ENCODE assay signal across 8 cellular contexts in genomic region chr19:42283248-42284065, GRCh38. TPM values are rescaled to one million over a fixed set of nuclear protein-coding genes. Genes with fewer than 3 reads are reported as not detected.
DNase-seq lines count a peak whose midpoint lies in the region; ATAC-seq and TF ChIP-seq lines count a peak whose summit lies in the region.

No MANE protein-coding gene starts in this region.

- H3K4me3 ChIP-seq in iPS-20b (ENCODE audit: low read length) (peak overlapping the region; percentile 70), skeletal muscle tissue (ENCODE audit: low read length in 3 of 3) (peak overlapping the region; percentile 70 to 82 (median 81))

- H3K36me3 Mint-ChIP-seq in MCF 10A (ENCODE audit: insufficient read depth, unreplicated experiment) = peaks cover 14% of the 10 kb centered on the region

- H3K27me3 Mint-ChIP-seq in MCF 10A (ENCODE audit: insufficient read depth, unreplicated experiment) = no peaks in the 10 kb centered on the region

- CTCF ChIA-PET in MCF 10A (lab: Yijun Ruan, JAX) = interaction anchor here (0.7 to 7.2 kb wide), 4 partner anchors 13 to 157 kb away, joined by 3 to 145 read pairs (median 10); partner anchors contain the start of gene GSK3A

- H3K27ac ChIP-seq in iPS-20b (ENCODE audit: low read length) = peak overlapping the region; percentile 46
- H3K27ac ChIP-seq in skeletal muscle tissue (ENCODE audit: low read depth, low read length) = peak overlapping the region; percentile 90

- H3K4me1 ChIP-seq in iPS-20b (ENCODE audit: insufficient read depth, low read length) (peaks cover 24% of the 10 kb centered on the region), skeletal muscle tissue (ENCODE audit: control insufficient read depth in 3 of 3, insufficient read depth in 3 of 3, low read length in 3 of 3) (peaks cover 55 to 62% (median 62%) of the 10 kb centered on the region in 3 donors)

- H3K9me3 ChIP-seq in iPS-20b (ENCODE audit: insufficient read depth, low read depth, low read length) (no peaks in the 10 kb centered on the region), skeletal muscle tissue (ENCODE audit: control insufficient read depth in 3 of 3, low read length in 3 of 3) (no peaks in the 10 kb centered on the region)

- no peak overlapping the region for H3K4me3 Mint-ChIP-seq in MCF 10A (ENCODE audit: unreplicated experiment)

- no peak overlapping the region for H3K27ac Mint-ChIP-seq in MCF 10A (ENCODE audit: low read depth, unreplicated experiment)

- H3K9me3 Mint-ChIP-seq in MCF 10A (ENCODE audit: unreplicated experiment) = no peaks in the 10 kb centered on the region

- ATAC-seq in GM18519 (IDR thresholded peaks at IDR 0.05; ENCODE audit: low FRiP score, unreplicated experiment) = peak; percentile 32
- peak; percentile 42 for ATAC-seq in HG03039 (IDR thresholded peaks at IDR 0.05; ENCODE audit: unreplicated experiment)

- POLR2A ChIA-PET in MCF 10A (lab: Yijun Ruan, JAX) = interaction anchor here (0.7 to 7.5 kb wide), 6 partner anchors 13 to 40 kb away, joined by 3 to 158 read pairs (median 8); partner anchors contain the start of genes CIC and GSK3A

- no peak for TF ChIP-seq CTCF in MCF 10A (IDR thresholded peaks at IDR 0.05; ENCODE audit: unreplicated experiment)

- H3K36me3 ChIP-seq in iPS-20b (ENCODE audit: insufficient read depth, low read depth, low read length) (peaks cover 15% of the 10 kb centered on the region), skeletal muscle tissue (ENCODE audit: control insufficient read depth in 3 of 3, insufficient read depth in 3 of 3, low read length in 3 of 3) (peaks cover 11 to 15% (median 14%) of the 10 kb centered on the region in 3 donors)

- H3K27me3 ChIP-seq in iPS-20b (ENCODE audit: insufficient read depth, low read length) (no peaks in the 10 kb centered on the region), skeletal muscle tissue (ENCODE audit: control insufficient read depth in 3 of 3, insufficient read depth in 3 of 3, low read length in 3 of 3) (no peaks in the 10 kb centered on the region)

- intact Hi-C loops in MCF 10A (cut with micrococcal nuclease) = loop anchor here (1.0 kb wide), 2 partner anchors 15 to 37 kb away; no protein-coding TSS in a partner anchor

- H3K9ac ChIP-seq in iPS-20b (ENCODE audit: low read depth, low read length) = peak overlapping the region; percentile 65; the same call in 1 of the 2 replicates
- H3K9ac ChIP-seq in skeletal muscle tissue (ENCODE audit: low read depth in 1 of 3, low read length in 3 of 3) = peak overlapping the region; percentile 70 to 85 (median 78)

- DNase-seq in 8988T = peak; percentile 98
- peak; percentile 94 to 96 for DNase-seq in NCI-H2081 (lab: John Stamatoyannopoulos, UW)
- peak; percentile 96 for DNase-seq in UCSD-AML1 (lab: John Stamatoyannopoulos, UW; ENCODE audit: unreplicated experiment)
- peak; percentile 96 for DNase-seq in MCF 10A (ENCODE audit: unreplicated experiment)

- peaks cover 26% of the 10 kb centered on the region for H3K4me1 Mint-ChIP-seq in MCF 10A (ENCODE audit: insufficient read depth, unreplicated experiment)

- BruUV-seq in MCF 10A (replicated peaks; lab: Mats Ljungman, UMichigan) = no TSS peak

RNA-seq across cellular contexts. Expression of gene CIC, which starts 14.4 kb away (rescaled TPM):
- total RNA-seq in MCF 10A (2022) (66.9 and 67.9 TPM in 2 replicates), skeletal muscle tissue (10.4 TPM)

RNA-seq across cellular contexts. Expression of gene PRR19, which starts 18.5 kb away (rescaled TPM):
- total RNA-seq in MCF 10A (2022) (0.30 and 0.64 TPM in 2 replicates), skeletal muscle tissue (not detected)

RNA-seq across cellular contexts. Expression of gene PAFAH1B3, which starts 19.0 kb away (rescaled TPM):
- total RNA-seq in MCF 10A (2022) (9.5 and 30.6 TPM in 2 replicates), skeletal muscle tissue (29.2 TPM)

RNA-seq across cellular contexts. Expression of gene ERF, which starts 28.5 kb away (rescaled TPM):
- total RNA-seq in MCF 10A (2022) (27.8 and 35.1 TPM in 2 replicates), skeletal muscle tissue (12.0 TPM)

RNA-seq across cellular contexts. Expression of gene TMEM145, which starts 29.7 kb away (rescaled TPM):
- not detected in 2 replicates for total RNA-seq in MCF 10A (2022)
- 0.52 TPM for total RNA-seq in skeletal muscle tissue

Comparison
In these comparisons a context has a peak if more than half of its experiments do, and no peak if none do; other contexts are left out.
1. Peak in every context shown above with its lines: DNase-seq, ATAC-seq, H3K4me3 ChIP-seq and H3K27ac ChIP-seq.